In the genomic region with DNA sequence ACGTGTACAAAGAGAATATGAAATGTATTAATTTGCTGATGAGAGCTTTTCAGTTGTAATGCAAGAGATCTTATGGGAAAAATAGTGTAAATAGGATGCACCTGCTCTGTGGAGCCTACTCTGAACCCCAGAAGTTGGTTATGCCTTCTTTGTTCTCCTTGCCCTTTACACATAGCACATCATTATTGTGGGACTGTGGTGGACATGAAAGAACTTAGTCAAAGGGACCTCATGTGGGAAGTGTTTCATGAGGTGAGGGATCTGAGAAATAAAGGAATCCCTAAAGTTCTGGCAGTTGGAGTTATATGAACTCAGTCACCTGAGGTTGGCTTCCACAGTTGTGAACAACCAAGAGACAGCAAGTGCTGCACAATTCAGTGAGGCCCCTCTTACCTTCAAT, we compare ENCODE assay signal across 9 cellular contexts.
"Had no signal": no experiment of that assay in that cellular context is flagged by ENCODE, and none has a peak within 500 bp of the region (broad histone marks: within the 10 kb centered on the region; RNA-seq: fewer than 3 reads in every experiment).

No MANE protein-coding gene starts in this region.

- ATAC-seq: HCT116 had no signal

- H3K4me3 ChIP-seq: GM23248, HAP-1 had no signal

- DNase-seq: GM23248, GOT3, H7, HFFc6, IMR-90, KBM-7 had no signal

- H3K27ac ChIP-seq: GM23248, KMS-11 had no signal
